7 cellular contexts compared by ENCODE assay signal in the genomic region with DNA sequence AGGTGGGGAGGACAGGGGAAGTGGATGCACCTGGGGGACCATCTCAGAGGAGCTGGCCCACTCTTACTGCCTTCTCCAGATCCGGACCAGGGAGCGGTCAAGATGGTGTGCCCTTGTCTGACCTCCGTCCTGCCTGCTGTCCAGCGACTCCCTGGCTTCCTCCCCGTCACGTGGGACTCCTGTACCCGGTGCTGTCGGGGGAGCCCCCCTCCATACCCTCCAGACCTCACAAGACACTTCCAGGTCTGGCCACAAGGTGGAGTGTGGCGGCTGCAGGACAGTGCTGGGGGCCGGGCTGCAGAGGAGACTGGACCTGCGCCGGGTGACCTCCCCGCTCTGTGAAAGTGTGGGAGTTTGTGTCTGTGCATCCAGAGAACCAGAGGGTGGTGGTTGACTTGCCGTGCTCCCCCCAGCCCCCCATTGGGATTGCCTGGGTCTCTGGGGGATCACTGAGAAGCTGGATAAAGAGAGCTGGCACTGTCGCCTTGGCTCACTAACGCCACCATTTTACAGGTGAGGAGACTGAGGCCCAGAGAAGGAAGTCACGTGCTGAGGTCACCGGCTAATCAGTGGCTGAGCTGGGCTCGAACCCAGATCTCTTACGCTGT. TPM values are rescaled to one million over a fixed set of nuclear protein-coding genes. Genes with fewer than 3 reads are reported as not detected.
DNase-seq lines count a peak whose midpoint lies in the region; ATAC-seq and TF ChIP-seq lines count a peak whose summit lies in the region.

No MANE protein-coding gene starts in this region.

- POLR2A ChIA-PET in HEK293 (lab: Yijun Ruan, JAX), result interaction anchor here (0.6 to 1.3 kb wide), 2 partner anchors 25 to 30 kb away, joined by 3 read pairs; no protein-coding TSS in a partner anchor

- TF ChIP-seq CTCF in HEK293 (tag by site-specific recombination; IDR thresholded peaks at IDR 0.05) (peak; percentile 90), mesothelial cell of epicardium (IDR thresholded peaks at IDR 0.05; ENCODE audit: unreplicated experiment) (peak; percentile 94)

- no peak overlapping the region for H3K27ac ChIP-seq in HEK293 (ENCODE audit: extremely low read depth, low read depth, low read length)

- no peaks in the 10 kb centered on the region for H3K9me3 Mint-ChIP-seq in mesothelial cell of epicardium

- peaks cover 24% of the 10 kb centered on the region for H3K27me3 Mint-ChIP-seq in mesothelial cell of epicardium (ENCODE audit: low read depth)

- H3K9me3 ChIP-seq in HEK293 (ENCODE audit: control insufficient read depth, insufficient read depth, low read depth, low read length), result no peaks in the 10 kb centered on the region

- H3K27ac Mint-ChIP-seq in mesothelial cell of epicardium, result no peak overlapping the region

- no peak overlapping the region for H3K4me3 Mint-ChIP-seq in mesothelial cell of epicardium

- DNase-seq in GM03348 (ENCODE audit: low spot score) (peak; percentile 90), NCI-H2227 treated with DMSO at 0.1 percent for 48 hours (lab: John Stamatoyannopoulos, UW) (peak; percentile 13), mesothelial cell of epicardium (ENCODE audit: low spot score in 2 of 2, unreplicated experiment in 2 of 2) (peak; percentile 56 to 83)
- DNase-seq in activated CD4-positive, alpha-beta T cell treated with anti-CD3 and anti-CD28 coated beads, Interleukin-2, amount 50 U/mL, for 48 hours, result peak; percentile 74 to 78
- peak; percentile 15 for DNase-seq in effector CD8-positive, alpha-beta T cell (lab: John Stamatoyannopoulos, UW)
- DNase-seq in stimulated activated naive CD8-positive, alpha-beta T cell treated with anti-CD3 and anti-CD28 coated beads, Interleukin-15, Interleukin-2, amounts not matched to agents 100 U/mL and 50 U/mL, for 24 hours, result peak; percentile 83

- H3K4me1 Mint-ChIP-seq in mesothelial cell of epicardium, result peaks cover 39% of the 10 kb centered on the region

- H3K36me3 Mint-ChIP-seq in mesothelial cell of epicardium, result no peaks in the 10 kb centered on the region

- CTCF ChIA-PET in HEK293 (lab: Yijun Ruan, JAX), result interaction anchor here (0.6 to 5.7 kb wide), 35 partner anchors 11 to 1745 kb away, joined by 3 to 106 read pairs (median 4); no protein-coding TSS in a partner anchor

- no peaks in the 10 kb centered on the region for H3K4me1 ChIP-seq in HEK293 (ENCODE audit: control insufficient read depth, insufficient read depth, low read length)

- no peaks in the 10 kb centered on the region for H3K36me3 ChIP-seq in HEK293 (ENCODE audit: control insufficient read depth in 2 of 2, insufficient read depth in 1 of 2, low read length in 2 of 2)

- H3K4me3 ChIP-seq in HEK293 (ENCODE audit: low read depth, low read length), result no peak overlapping the region

- peak; percentile 73 for ATAC-seq in stimulated activated naive CD8-positive, alpha-beta T cell treated with anti-CD3 and anti-CD28 coated beads, Interleukin-15, Interleukin-2, amounts not matched to agents 100 U/mL and 50 U/mL, for 24 hours

TF ChIP-seq in HEK293, 187 proteins besides CTCF, POLR2A, EP300 and RAD21 (continues in another document):
- TF ChIP-seq, protein P1, sequence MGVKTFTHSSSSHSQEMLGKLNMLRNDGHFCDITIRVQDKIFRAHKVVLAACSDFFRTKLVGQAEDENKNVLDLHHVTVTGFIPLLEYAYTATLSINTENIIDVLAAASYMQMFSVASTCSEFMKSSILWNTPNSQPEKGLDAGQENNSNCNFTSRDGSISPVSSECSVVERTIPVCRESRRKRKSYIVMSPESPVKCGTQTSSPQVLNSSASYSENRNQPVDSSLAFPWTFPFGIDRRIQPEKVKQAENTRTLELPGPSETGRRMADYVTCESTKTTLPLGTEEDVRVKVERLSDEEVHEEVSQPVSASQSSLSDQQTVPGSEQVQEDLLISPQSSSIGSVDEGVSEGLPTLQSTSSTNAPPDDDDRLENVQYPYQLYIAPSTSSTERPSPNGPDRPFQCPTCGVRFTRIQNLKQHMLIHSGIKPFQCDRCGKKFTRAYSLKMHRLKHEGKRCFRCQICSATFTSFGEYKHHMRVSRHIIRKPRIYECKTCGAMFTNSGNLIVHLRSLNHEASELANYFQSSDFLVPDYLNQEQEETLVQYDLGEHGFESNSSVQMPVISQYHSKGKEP (tag by site-specific recombination; IDR thresholded peaks at IDR 0.05), result no peak
- TF ChIP-seq, protein P2, sequence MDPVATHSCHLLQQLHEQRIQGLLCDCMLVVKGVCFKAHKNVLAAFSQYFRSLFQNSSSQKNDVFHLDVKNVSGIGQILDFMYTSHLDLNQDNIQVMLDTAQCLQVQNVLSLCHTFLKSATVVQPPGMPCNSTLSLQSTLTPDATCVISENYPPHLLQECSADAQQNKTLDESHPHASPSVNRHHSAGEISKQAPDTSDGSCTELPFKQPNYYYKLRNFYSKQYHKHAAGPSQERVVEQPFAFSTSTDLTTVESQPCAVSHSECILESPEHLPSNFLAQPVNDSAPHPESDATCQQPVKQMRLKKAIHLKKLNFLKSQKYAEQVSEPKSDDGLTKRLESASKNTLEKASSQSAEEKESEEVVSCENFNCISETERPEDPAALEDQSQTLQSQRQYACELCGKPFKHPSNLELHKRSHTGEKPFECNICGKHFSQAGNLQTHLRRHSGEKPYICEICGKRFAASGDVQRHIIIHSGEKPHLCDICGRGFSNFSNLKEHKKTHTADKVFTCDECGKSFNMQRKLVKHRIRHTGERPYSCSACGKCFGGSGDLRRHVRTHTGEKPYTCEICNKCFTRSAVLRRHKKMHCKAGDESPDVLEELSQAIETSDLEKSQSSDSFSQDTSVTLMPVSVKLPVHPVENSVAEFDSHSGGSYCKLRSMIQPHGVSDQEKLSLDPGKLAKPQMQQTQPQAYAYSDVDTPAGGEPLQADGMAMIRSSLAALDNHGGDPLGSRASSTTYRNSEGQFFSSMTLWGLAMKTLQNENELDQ (tag by site-specific recombination; IDR thresholded peaks at IDR 0.05; ENCODE audit: low read depth), result no peak
- TF ChIP-seq BCL11B (tag by site-specific recombination; IDR thresholded peaks at IDR 0.05; ENCODE audit: low read depth), result peak; percentile 18; the same call in 1 of the 2 replicates
- no peak for TF ChIP-seq SALL2 (tag by site-specific recombination; IDR thresholded peaks at IDR 0.05; ENCODE audit: borderline replicate concordance)
- peak; percentile 80; the same call in 1 of the 2 replicates for TF ChIP-seq ZNF10 (tag by site-specific recombination; IDR thresholded peaks at IDR 0.05)
- no peak for TF ChIP-seq ZNF837 (tag by site-specific recombination; IDR thresholded peaks at IDR 0.05)
- 0 out of 2 replicates have a peak, but pooled peaks have one; percentile 6 for TF ChIP-seq KLF8 (tag by site-specific recombination; IDR thresholded peaks at IDR 0.05)
- 0 out of 2 replicates have a peak, but pooled peaks have one; percentile 23 for TF ChIP-seq SP7 (tag by site-specific recombination; IDR thresholded peaks at IDR 0.05)
- 0 out of 2 replicates have a peak, but pooled peaks have one; percentile 45 for TF ChIP-seq ZSCAN30 (tag by site-specific recombination; IDR thresholded peaks at IDR 0.05)
- 0 out of 2 replicates have a peak, but pooled peaks have one; percentile 31 for TF ChIP-seq BCL11A (tag by site-specific recombination; IDR thresholded peaks at IDR 0.05; ENCODE audit: low read depth)
- TF ChIP-seq, protein P3, sequence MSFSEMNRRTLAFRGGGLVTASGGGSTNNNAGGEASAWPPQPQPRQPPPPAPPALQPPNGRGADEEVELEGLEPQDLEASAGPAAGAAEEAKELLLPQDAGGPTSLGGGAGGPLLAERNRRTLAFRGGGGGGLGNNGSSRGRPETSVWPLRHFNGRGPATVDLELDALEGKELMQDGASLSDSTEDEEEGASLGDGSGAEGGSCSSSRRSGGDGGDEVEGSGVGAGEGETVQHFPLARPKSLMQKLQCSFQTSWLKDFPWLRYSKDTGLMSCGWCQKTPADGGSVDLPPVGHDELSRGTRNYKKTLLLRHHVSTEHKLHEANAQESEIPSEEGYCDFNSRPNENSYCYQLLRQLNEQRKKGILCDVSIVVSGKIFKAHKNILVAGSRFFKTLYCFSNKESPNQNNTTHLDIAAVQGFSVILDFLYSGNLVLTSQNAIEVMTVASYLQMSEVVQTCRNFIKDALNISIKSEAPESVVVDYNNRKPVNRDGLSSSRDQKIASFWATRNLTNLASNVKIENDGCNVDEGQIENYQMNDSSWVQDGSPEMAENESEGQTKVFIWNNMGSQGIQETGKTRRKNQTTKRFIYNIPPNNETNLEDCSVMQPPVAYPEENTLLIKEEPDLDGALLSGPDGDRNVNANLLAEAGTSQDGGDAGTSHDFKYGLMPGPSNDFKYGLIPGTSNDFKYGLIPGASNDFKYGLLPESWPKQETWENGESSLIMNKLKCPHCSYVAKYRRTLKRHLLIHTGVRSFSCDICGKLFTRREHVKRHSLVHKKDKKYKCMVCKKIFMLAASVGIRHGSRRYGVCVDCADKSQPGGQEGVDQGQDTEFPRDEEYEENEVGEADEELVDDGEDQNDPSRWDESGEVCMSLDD (tag by site-specific recombination; IDR thresholded peaks at IDR 0.05), result peak; percentile 48; the same call in 1 of the 2 replicates
- TF ChIP-seq ZNF654 (tag by site-specific recombination; IDR thresholded peaks at IDR 0.05; ENCODE audit: low read depth), result peak; percentile 73
- 0 out of 2 replicates have a peak, but pooled peaks have one; percentile 22 for TF ChIP-seq ZFHX2 (tag by site-specific recombination; conservative IDR thresholded peaks at IDR 0.05)
- TF ChIP-seq ZNF2 (tag by site-specific recombination; IDR thresholded peaks at IDR 0.05), result peak; percentile 80
- TF ChIP-seq, protein P4, sequence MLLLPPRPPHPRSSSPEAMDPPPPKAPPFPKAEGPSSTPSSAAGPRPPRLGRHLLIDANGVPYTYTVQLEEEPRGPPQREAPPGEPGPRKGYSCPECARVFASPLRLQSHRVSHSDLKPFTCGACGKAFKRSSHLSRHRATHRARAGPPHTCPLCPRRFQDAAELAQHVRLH (tag by site-specific recombination; IDR thresholded peaks at IDR 0.05), result no peak
- TF ChIP-seq KLF17 (tag by site-specific recombination; IDR thresholded peaks at IDR 0.05), result 0 out of 2 replicates have a peak, but pooled peaks have one; percentile 33
- no peak for TF ChIP-seq ZNF623 (tag by site-specific recombination; IDR thresholded peaks at IDR 0.05)

RNA-seq across cellular contexts. Expression of gene CRB2, which starts 1.9 kb away (rescaled TPM):
- 35.1 to 43.0 TPM (median 41.0 TPM) in 3 replicates for total RNA-seq in mesothelial cell of epicardium

Comparison
In these comparisons a context has a peak if more than half of its experiments do, and no peak if none do; other contexts are left out.
1. DNase-seq: peak in every context shown above with its lines; median percentile 90 in GM03348; 83 in stimulated activated naive CD8-positive, alpha-beta T cell treated with anti-CD3 and anti-CD28 coated beads, Interleukin-15, Interleukin-2, amounts not matched to agents 100 U/mL and 50 U/mL, for 24 hours; 76 in activated CD4-positive, alpha-beta T cell treated with anti-CD3 and anti-CD28 coated beads, Interleukin-2, amount 50 U/mL, for 48 hours; 70 in mesothelial cell of epicardium; 15 in effector CD8-positive, alpha-beta T cell; 13 in NCI-H2227 treated with DMSO at 0.1 percent for 48 hours.